8 cellular contexts compared by ENCODE assay signal in the genomic region with DNA sequence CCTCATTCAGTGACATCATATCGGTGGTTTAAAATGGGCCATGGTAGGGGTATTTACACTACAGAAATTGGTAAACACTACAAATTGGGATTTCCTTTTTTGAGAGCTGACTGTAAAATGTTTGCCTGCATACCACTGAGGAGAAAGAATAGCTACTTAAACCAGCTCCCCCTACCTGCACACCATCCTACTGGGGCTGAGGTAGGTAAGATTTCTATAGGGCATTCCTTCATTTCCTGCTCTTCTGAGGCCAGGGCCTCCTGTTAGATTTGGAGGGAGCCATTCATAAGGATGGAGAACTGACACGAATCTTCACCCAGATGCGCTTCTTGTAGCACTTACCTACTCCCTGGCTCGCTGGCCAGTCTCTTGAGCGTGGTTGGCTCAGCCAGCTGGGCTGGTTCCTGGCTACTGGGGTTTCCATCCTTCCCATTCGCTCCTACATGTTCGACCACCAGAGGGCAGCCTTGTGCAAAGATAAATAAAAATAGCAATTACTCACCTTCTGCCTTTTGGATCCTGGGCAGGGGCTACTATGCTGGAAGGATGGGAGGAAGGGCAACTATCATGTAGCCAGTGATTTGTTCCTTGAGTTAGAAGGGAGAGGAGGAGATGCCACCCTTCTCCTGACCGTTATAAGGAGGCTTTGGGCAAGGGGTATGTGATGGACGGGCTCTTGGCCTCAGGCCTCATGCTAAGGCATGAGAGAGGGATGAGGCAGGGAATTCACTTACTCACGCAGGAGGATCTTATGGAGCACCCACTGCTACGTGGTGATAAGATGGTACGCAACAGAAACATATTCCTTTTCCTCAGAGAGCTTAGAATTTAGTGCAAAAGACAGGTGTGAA. TPM values are rescaled to one million over a fixed set of nuclear protein-coding genes. Genes with fewer than 3 reads are reported as not detected.
DNase-seq lines count a peak whose midpoint lies in the region; ATAC-seq and TF ChIP-seq lines count a peak whose summit lies in the region.

No MANE protein-coding gene starts in this region.

- TF ChIP-seq EP300 in ovary (IDR thresholded peaks at IDR 0.05): no peak

- ATAC-seq in thoracic aorta (ENCODE audit: insufficient number of reproducible peaks, low FRiP score, low read depth) (peak; percentile 19), GM18861 (IDR thresholded peaks at IDR 0.05; ENCODE audit: unreplicated experiment) (no peak)

- H3K36me3 ChIP-seq in SK-N-MC (ENCODE audit: insufficient read depth, low read length): no peaks in the 10 kb centered on the region
- H3K36me3 ChIP-seq in ovary: no peaks in the 10 kb centered on the region
- no peaks in the 10 kb centered on the region for H3K36me3 ChIP-seq in thoracic aorta

- no peak overlapping the region for H3K27ac ChIP-seq in SK-N-MC
- no peak overlapping the region for H3K27ac ChIP-seq in ovary
- H3K27ac ChIP-seq in thoracic aorta: no peak overlapping the region

- peaks cover 12% of the 10 kb centered on the region for H3K4me1 ChIP-seq in ovary (ENCODE audit: insufficient read depth)
- H3K4me1 ChIP-seq in thoracic aorta (ENCODE audit: control insufficient read depth in 1 of 2, low read depth in 2 of 2): peaks cover 2 to 39% of the 10 kb centered on the region in 2 donors

- no peaks in the 10 kb centered on the region for H3K9me3 ChIP-seq in SK-N-MC (ENCODE audit: low read depth, low read length)
- no peaks in the 10 kb centered on the region for H3K9me3 ChIP-seq in ovary
- no peaks in the 10 kb centered on the region for H3K9me3 ChIP-seq in thoracic aorta

- TF ChIP-seq CTCF in NB4 (IDR thresholded peaks at IDR 0.05; ENCODE audit: low read depth, low read length) (peak; percentile 58), ovary (IDR thresholded peaks at IDR 0.05) (peak; percentile 68 to 90 (median 86)), thoracic aorta (IDR thresholded peaks at IDR 0.05) (peak; percentile 88)

- 33 to 34% (median 34%) methylated on average over 12 of the region's 12 CpGs for WGBS in ovary, 3 donors

- intact Hi-C loops in ovary (cut with DNase I): loop anchor here (2.0 to 10.0 kb wide), 5 partner anchors 120 to 198 kb away; a partner anchor contains a TSS

- TF ChIP-seq POLR2A in NB4 (IDR thresholded peaks at IDR 0.05; ENCODE audit: extremely low read depth, insufficient read length): no peak
- TF ChIP-seq POLR2A in ovary (IDR thresholded peaks at IDR 0.05): no peak

- H3K4me3 ChIP-seq in NB4 (ENCODE audit: low read depth, low read length): no peak overlapping the region
- H3K4me3 ChIP-seq in SK-N-MC: no peak overlapping the region
- H3K4me3 ChIP-seq in ovary: no peak overlapping the region
- no peak overlapping the region for H3K4me3 ChIP-seq in thoracic aorta

- DNase-seq in EL (peak; percentile 84), NB4 (ENCODE audit: low read depth) (peak; percentile 75), SK-N-MC (ENCODE audit: low read depth, low spot score) (peak; percentile 12), germinal center (ENCODE audit: low spot score) (peak; percentile 83), ovary (peak; percentile 77 to 89 (median 86)), thoracic aorta (ENCODE audit: low spot score) (peak; percentile 81)
- DNase-seq in activated naive CD4-positive, alpha-beta T cell (lab: John Stamatoyannopoulos, UW): peak; percentile 40 to 66 (median 60)

- no peak overlapping the region for H3K9ac ChIP-seq in SK-N-MC (ENCODE audit: insufficient read length)

- no peaks in the 10 kb centered on the region for H3K27me3 ChIP-seq in ovary
- H3K27me3 ChIP-seq in thoracic aorta (replicated peaks; ENCODE audit: insufficient read depth): no peaks in the 10 kb centered on the region

RNA-seq across cellular contexts. Expression of a gene that starts 10.7 kb away (rescaled TPM):
- total RNA-seq in ovary: not detected
- under 1 TPM in 1 of 2 donors, not detected in 1; 0.08 TPM for polyA plus RNA-seq in ovary
- not detected for total RNA-seq in thoracic aorta

RNA-seq across cellular contexts. Expression of a gene that starts 29.0 kb away (rescaled TPM):
- 100 to 1,000 TPM in 3 of 7 donors, 10 to 100 TPM in 4; 40.9 to 185 (median 74.8) TPM for total RNA-seq in ovary
- 100 to 1,000 TPM in 1 of 2 donors, 10 to 100 TPM in 1; 97.8 to 163 TPM for polyA plus RNA-seq in ovary
- total RNA-seq in thoracic aorta: 100 to 1,000 TPM; 232 to 244 TPM

Comparison
In these comparisons a context has a peak if more than half of its experiments do, and no peak if none do; other contexts are left out.
1. DNase-seq: peak in every context shown above with its lines; median percentile 86 in ovary; 84 in EL; 83 in germinal center; 81 in thoracic aorta; 75 in NB4; 60 in activated naive CD4-positive, alpha-beta T cell; 12 in SK-N-MC.